11 cellular contexts compared by ENCODE assay signal in the genomic region with DNA sequence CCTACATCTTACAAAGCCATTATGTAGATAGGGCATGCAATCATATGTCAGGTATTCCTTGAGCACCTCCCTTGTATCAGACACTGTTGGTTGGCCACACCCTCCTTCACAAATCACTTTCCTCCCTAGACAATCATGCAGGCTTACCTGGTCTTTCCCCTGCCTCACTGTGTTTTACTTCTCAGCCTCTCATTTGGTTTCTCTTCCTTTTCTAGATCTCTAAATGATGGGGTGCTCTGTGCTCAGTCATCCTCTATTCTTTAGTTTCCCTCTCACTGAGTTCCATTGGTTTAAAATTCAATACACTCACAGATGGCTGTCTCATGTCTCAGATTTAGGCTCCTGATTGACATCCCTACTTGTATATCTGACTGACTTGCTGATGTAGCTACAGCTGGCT. TPM values are rescaled to one million over a fixed set of nuclear protein-coding genes. Genes with fewer than 3 reads are reported as not detected.
A peak's percentile ranks its signal among the peaks of the same experiment; 100 is the strongest.
DNase-seq lines count a peak whose midpoint lies in the region; ATAC-seq, FAIRE-seq and TF ChIP-seq lines count a peak whose summit lies in the region.
"Had no signal": no experiment of that assay in that cellular context is flagged by ENCODE, and none has a peak within 500 bp of the region (broad histone marks: within the 10 kb centered on the region; RNA-seq: fewer than 3 reads in every experiment).

No MANE protein-coding gene starts in this region.

- no peak for TF ChIP-seq POLR2A in GM18505 (IDR thresholded peaks at IDR 0.05; ENCODE audit: borderline replicate concordance, extremely low read depth, insufficient read depth, insufficient read length)

- H3K9me3 ChIP-seq in small intestine (ENCODE audit: control insufficient read depth, low read depth): no peaks in the 10 kb centered on the region
- no peaks in the 10 kb centered on the region for H3K9me3 ChIP-seq in effector memory CD4-positive, alpha-beta T cell (ENCODE audit: control insufficient read depth, low read length)

- peak overlapping the region in 29 of 59 donors; percentile 5 to 98 (median 41) for H3K27ac ChIP-seq in dorsolateral prefrontal cortex
- no peak overlapping the region for H3K27ac ChIP-seq in small intestine (ENCODE audit: low read depth in 1 of 2, low read length in 1 of 2)
- no peak overlapping the region for H3K27ac ChIP-seq in effector memory CD4-positive, alpha-beta T cell (ENCODE audit: insufficient read depth, low read length, poor library complexity, severe bottlenecking)

- DNase-seq in dorsolateral prefrontal cortex: no peak
- no peak for DNase-seq in small intestine
- DNase-seq in hepatic stellate cell (ENCODE audit: low spot score): no peak
- DNase-seq in effector memory CD4-positive, alpha-beta T cell: no peak
- DNase-seq: activated naive CD4-positive, alpha-beta T cell treated with Interleukin-2 at 50 U/mL for 16 hours; stimulated activated naive CD4-positive, alpha-beta T cell; T1000 had no signal

- intact Hi-C loops in dorsolateral prefrontal cortex (cut with DNase I): no loop called here

- no peaks in the 10 kb centered on the region for H3K27me3 ChIP-seq in dorsolateral prefrontal cortex
- H3K27me3 ChIP-seq in small intestine (ENCODE audit: control insufficient read depth in 2 of 2, insufficient read depth in 2 of 2, low read length in 2 of 2): no peaks in the 10 kb centered on the region
- no peaks in the 10 kb centered on the region for H3K27me3 ChIP-seq in effector memory CD4-positive, alpha-beta T cell (replicated peaks; ENCODE audit: control insufficient read depth, insufficient read depth, low read length, poor library complexity, severe bottlenecking)

- FAIRE-seq in small intestine (lab: Jason Lieb, UNC): no peak

- no peak overlapping the region for H3K4me3 ChIP-seq in dorsolateral prefrontal cortex
- no peak overlapping the region for H3K4me3 ChIP-seq in small intestine (ENCODE audit: low read depth in 1 of 2, low read length in 2 of 2)
- H3K4me3 ChIP-seq in effector memory CD4-positive, alpha-beta T cell (ENCODE audit: insufficient read depth, low read depth, low read length, poor library complexity, severe bottlenecking): no peak overlapping the region

- no peaks in the 10 kb centered on the region for H3K4me1 ChIP-seq in small intestine (ENCODE audit: control insufficient read depth in 2 of 2, insufficient read depth in 1 of 2, low read depth in 1 of 2, low read length in 1 of 2)
- H3K4me1 ChIP-seq in effector memory CD4-positive, alpha-beta T cell (ENCODE audit: control insufficient read depth, insufficient read depth, low read length, poor library complexity, severe bottlenecking): no peaks in the 10 kb centered on the region

- ATAC-seq in GM18505 (IDR thresholded peaks at IDR 0.05; ENCODE audit: unreplicated experiment) (peak; percentile 98), GM19397 (IDR thresholded peaks at IDR 0.05; ENCODE audit: unreplicated experiment) (peak; percentile 90), HG02884 (IDR thresholded peaks at IDR 0.05; ENCODE audit: unreplicated experiment) (peak; percentile 96), HG03575 (IDR thresholded peaks at IDR 0.05; ENCODE audit: extremely low read depth, insufficient number of reproducible peaks, low FRiP score, unreplicated experiment) (peak; percentile 97)

- no peaks in the 10 kb centered on the region for H3K36me3 ChIP-seq in small intestine (ENCODE audit: control insufficient read depth in 2 of 2, insufficient read depth in 2 of 2, low read length in 2 of 2)
- no peaks in the 10 kb centered on the region for H3K36me3 ChIP-seq in effector memory CD4-positive, alpha-beta T cell (ENCODE audit: control insufficient read depth, insufficient read depth, low read length)

- TF ChIP-seq CTCF in dorsolateral prefrontal cortex (IDR thresholded peaks at IDR 0.05 in 54 of 56, conservative IDR thresholded peaks at IDR 0.05 in 2 of 56; ENCODE audit: low read depth in 1 of 56, partially characterized antibody in 56 of 56): no peak

RNA-seq across cellular contexts. Expression of gene ANK3, which starts 31.4 kb away (rescaled TPM):
- total RNA-seq in dorsolateral prefrontal cortex: 100 to 1,000 TPM; 181 to 667 (median 439) TPM
- polyA plus RNA-seq in small intestine: 10 to 100 TPM in 2 of 3 donors, 1 to 10 TPM in 1; 9.9 to 37.6 (median 33.5) TPM
